Comparison of ENCODE assay signal across 22 cellular contexts in the genomic region with DNA sequence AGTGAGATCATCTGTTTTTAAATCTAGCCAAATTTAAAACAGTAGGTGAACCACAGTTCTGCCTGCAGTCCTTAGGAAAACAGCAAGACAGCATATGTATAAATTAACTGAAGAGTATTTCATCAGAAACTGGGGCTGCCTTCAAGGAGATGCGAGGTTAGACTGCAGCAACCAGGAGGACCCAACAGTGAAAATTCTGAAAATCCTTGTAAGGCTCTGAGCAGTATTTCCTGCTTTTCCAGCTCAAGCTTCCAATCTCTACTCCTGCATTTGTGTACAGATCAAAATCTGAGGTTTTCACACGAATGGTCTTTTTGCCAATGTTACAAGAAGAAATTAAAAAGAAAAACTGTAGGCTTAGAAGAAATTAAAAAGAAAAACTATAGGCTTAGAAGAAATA. TPM values are rescaled to one million over a fixed set of nuclear protein-coding genes. Genes with fewer than 3 reads are reported as not detected.
DNase-seq lines count a peak whose midpoint lies in the region; ATAC-seq, FAIRE-seq and TF ChIP-seq lines count a peak whose summit lies in the region.
"Had no signal": no experiment of that assay in that cellular context is flagged by ENCODE, and none has a peak within 500 bp of the region (broad histone marks: within the 10 kb centered on the region; RNA-seq: fewer than 3 reads in every experiment).

No MANE protein-coding gene starts in this region.

- RAD21 ChIA-PET in HCT116 (lab: Charles Lee; ENCODE audit: low non-redundant PET in 1 of 2, low total read pairs in 2 of 2, uncharacterized antibody in 2 of 2, unreplicated experiment in 2 of 2), result no interaction called here

- no peak overlapping the region for H3K27ac ChIP-seq in HCT116 (ENCODE audit: low read depth, low read length)
- H3K27ac ChIP-seq in PC-3 (ENCODE audit: low read length), result no peak overlapping the region
- no peak overlapping the region for H3K27ac ChIP-seq in gastrocnemius medialis
- H3K27ac ChIP-seq: BLaER1 treated with 17β-estradiol and CSF1 and Interleukin-3, amounts not matched to agents 10 nM and 100 nM had no signal

- no peak for TF ChIP-seq RAD21 in HCT116 (IDR thresholded peaks at IDR 0.05; ENCODE audit: low read depth)

- H4K20me1 ChIP-seq in HCT116 (ENCODE audit: insufficient read depth) (no peaks in the 10 kb centered on the region), PC-3 (ENCODE audit: low read length) (no peaks in the 10 kb centered on the region)
- H4K20me1 ChIP-seq: BLaER1 treated with 17β-estradiol and CSF1 and Interleukin-3, amounts not matched to agents 10 nM and 100 nM had no signal

- H3K4me2 ChIP-seq in HCT116 (ENCODE audit: low read length) (no peak overlapping the region), PC-3 (ENCODE audit: low read length) (no peak overlapping the region)
- H3K4me2 ChIP-seq: BLaER1 treated with 17β-estradiol and CSF1 and Interleukin-3, amounts not matched to agents 10 nM and 100 nM had no signal

- TF ChIP-seq CTCF in HCT116 (IDR thresholded peaks at IDR 0.05 in 2 of 3, conservative IDR thresholded peaks at IDR 0.05 in 1 of 3; ENCODE audit: borderline replicate concordance in 1 of 3, insufficient read depth in 1 of 3, low read depth in 2 of 3, low read length in 2 of 3) (no peak), PC-3 (conservative IDR thresholded peaks at IDR 0.05; ENCODE audit: low read depth, low read length) (no peak), gastrocnemius medialis (IDR thresholded peaks at IDR 0.05 in 4 of 5, conservative IDR thresholded peaks at IDR 0.05 in 1 of 5) (no peak)

- H3K79me2 ChIP-seq in HCT116 (ENCODE audit: insufficient read depth, low read length) (no peaks in the 10 kb centered on the region), PC-3 (ENCODE audit: low read length) (no peaks in the 10 kb centered on the region)

- ATAC-seq in HCT116 (no peak), PC-3 (no peak), gastrocnemius medialis (no peak)
- ATAC-seq: HepG2, Panc1 had no signal

- FAIRE-seq in HTR-8/SVneo (lab: Jason Lieb, UNC), result no peak
- FAIRE-seq: HepG2 had no signal

- peak; percentile 36 for DNase-seq in DMS53 treated with DMSO at 0.1 percent for 48 hours (lab: John Stamatoyannopoulos, UW; ENCODE audit: unreplicated experiment)
- no peak for DNase-seq in HCT116 (ENCODE audit: low read depth, low spot score)
- DNase-seq in PC-3, result peak; percentile 8
- DNase-seq in HAP-1 (ENCODE audit: low spot score in 2 of 2), result no peak
- no peak for DNase-seq in HTR-8/SVneo (ENCODE audit: insufficient read length, low spot score)
- DNase-seq in gastrocnemius medialis, result no peak
- DNase-seq in NCI-H1105 (lab: John Stamatoyannopoulos, UW), result no peak
- DNase-seq: CD8-positive, alpha-beta memory T cell; DMS79; HCEC 1CT; KBM-7; NCI-H1417 treated with DMSO at 0.1 percent for 48 hours; NCI-H187 treated with DMSO at 0.1 percent for 48 hours; NCI-H2171 treated with DMSO at 0.1 percent for 48 hours; NCI-H446 treated with DMSO at 0.1 percent for 48 hours; NCI-H774; SW 1271; T-helper 2 cell had no signal

- H3K9me3 ChIP-seq in HCT116 (ENCODE audit: control insufficient read depth in 1 of 2, insufficient read depth in 1 of 2, low read depth in 1 of 2, low read length in 2 of 2) (no peaks in the 10 kb centered on the region), PC-3 (ENCODE audit: low read length) (no peaks in the 10 kb centered on the region), endocrine pancreas (ENCODE audit: control insufficient read depth, low read length) (no peaks in the 10 kb centered on the region), HAP-1 (no peaks in the 10 kb centered on the region), gastrocnemius medialis (no peaks in the 10 kb centered on the region)
- H3K9me3 ChIP-seq: BLaER1 treated with 17β-estradiol and CSF1 and Interleukin-3, amounts not matched to agents 10 nM and 100 nM had no signal

- H3F3A ChIP-seq in PC-3 (ENCODE audit: low read length, unreplicated experiment), result no peaks in the 10 kb centered on the region

- H3K4me3 ChIP-seq in HCT116 (replicated peaks in 1 of 2; ENCODE audit: low read depth in 1 of 2, low read length in 2 of 2) (no peak overlapping the region), PC-3 (ENCODE audit: low read length) (no peak overlapping the region), endocrine pancreas (ENCODE audit: control insufficient read depth, insufficient read depth, low read length) (peak overlapping the region; percentile 16), HAP-1 (no peak overlapping the region), gastrocnemius medialis (no peak overlapping the region)
- H3K4me3 ChIP-seq: BLaER1 treated with 17β-estradiol and CSF1 and Interleukin-3, amounts not matched to agents 10 nM and 100 nM had no signal

- no peaks in the 10 kb centered on the region for H3K9me2 ChIP-seq in HCT116 (ENCODE audit: insufficient read depth)
- no peaks in the 10 kb centered on the region for H3K9me2 ChIP-seq in PC-3 (replicated peaks; ENCODE audit: low read length)

- H3K9ac ChIP-seq in HCT116 (ENCODE audit: low read length), result no peak overlapping the region
- H3K9ac ChIP-seq in PC-3 (ENCODE audit: low read length), result no peak overlapping the region
- H3K9ac ChIP-seq in endocrine pancreas (ENCODE audit: control insufficient read depth, insufficient read depth, low read length), result no peak overlapping the region
- H3K9ac ChIP-seq: BLaER1 treated with 17β-estradiol and CSF1 and Interleukin-3, amounts not matched to agents 10 nM and 100 nM had no signal

- POLR2A ChIA-PET in HCT116 (lab: Charles Lee), result no interaction called here
- POLR2A ChIA-PET in PC-3 (lab: Charles Lee; ENCODE audit: unreplicated experiment), result no interaction called here

- in situ Hi-C loops in HAP-1 (cut with MboI; ENCODE audit: low sequenced_read_pairs), result no loop called here
- in situ Hi-C loops in gastrocnemius medialis (cut with MboI; ENCODE audit: low sequenced_read_pairs in 4 of 4), result no loop called here

- CTCF ChIA-PET in HCT116 (lab: Charles Lee), result no interaction called here
- CTCF ChIA-PET in PC-3 (lab: Charles Lee), result no interaction called here

- H3K27me3 ChIP-seq in HCT116 (ENCODE audit: insufficient read depth, low read length) (no peaks in the 10 kb centered on the region), PC-3 (ENCODE audit: low read length) (no peaks in the 10 kb centered on the region), endocrine pancreas (ENCODE audit: control insufficient read depth, insufficient read depth, low read length) (no peaks in the 10 kb centered on the region), HAP-1 (ENCODE audit: low read depth) (no peaks in the 10 kb centered on the region), gastrocnemius medialis (no peaks in the 10 kb centered on the region)
- H3K27me3 ChIP-seq: BLaER1 treated with 17β-estradiol and CSF1 and Interleukin-3, amounts not matched to agents 10 nM and 100 nM had no signal

- BruUV-seq in HCT116 (replicated peaks; lab: Mats Ljungman, UMichigan) (no TSS peak), PC-3 (replicated peaks; lab: Mats Ljungman, UMichigan) (no TSS peak)

- H3K36me3 ChIP-seq in HCT116 (ENCODE audit: control insufficient read depth in 1 of 2, insufficient read depth in 2 of 2, low read length in 2 of 2) (no peaks in the 10 kb centered on the region), PC-3 (ENCODE audit: low read depth, low read length) (no peaks in the 10 kb centered on the region), endocrine pancreas (ENCODE audit: control insufficient read depth, insufficient read depth, low read length) (no peaks in the 10 kb centered on the region), HAP-1 (replicated peaks) (no peaks in the 10 kb centered on the region), gastrocnemius medialis (no peaks in the 10 kb centered on the region)
- H3K36me3 ChIP-seq: BLaER1 treated with 17β-estradiol and CSF1 and Interleukin-3, amounts not matched to agents 10 nM and 100 nM had no signal

- TF ChIP-seq POLR2A in HCT116 (IDR thresholded peaks at IDR 0.05; ENCODE audit: borderline replicate concordance, extremely low read depth, insufficient read depth, insufficient read length) (no peak), gastrocnemius medialis (IDR thresholded peaks at IDR 0.05) (no peak)

- H3K4me1 ChIP-seq in HCT116 (ENCODE audit: control insufficient read depth in 1 of 2, insufficient read depth in 2 of 2, low read length in 2 of 2) (peaks cover 6 to 9% of the 10 kb centered on the region in 2 experiments; a peak in 3 of 4 replicates), PC-3 (ENCODE audit: insufficient read depth, low read length) (no peaks in the 10 kb centered on the region), endocrine pancreas (ENCODE audit: control insufficient read depth, insufficient read depth, low read length) (peaks cover 29% of the 10 kb centered on the region), HAP-1 (no peaks in the 10 kb centered on the region), gastrocnemius medialis (no peaks in the 10 kb centered on the region)

- H2AFZ ChIP-seq in HCT116 (ENCODE audit: low read depth, low read length, poor library complexity, severe bottlenecking) (peak overlapping the region; percentile 59), PC-3 (ENCODE audit: low read length) (no peak overlapping the region)

- intact Hi-C loops in HCT116 (cut with micrococcal nuclease), result no loop called here
- intact Hi-C loops in PC-3 (cut with micrococcal nuclease), result no loop called here
- intact Hi-C loops in gastrocnemius medialis (cut with DNase I; ENCODE audit: low total_unique reads), result no loop called here

TF ChIP-seq in HCT116, 20 proteins besides CTCF, POLR2A, EP300 and RAD21 (continues in another document):
- TF ChIP-seq ZNF274 (IDR thresholded peaks at IDR 0.05; ENCODE audit: low read depth, low read length), result no peak
- TF ChIP-seq EZH2phosphoT487 (IDR thresholded peaks at IDR 0.05; ENCODE audit: borderline replicate concordance), result no peak
- TF ChIP-seq SIN3A (IDR thresholded peaks at IDR 0.05; ENCODE audit: low read depth), result no peak

RNA-seq across cellular contexts. Expression of a gene that starts 43.7 kb away (rescaled TPM):
- total RNA-seq in HCT116 (2021; ENCODE audit: unreplicated experiment) (0.66 TPM), PC-3 (2014; rRNA removed) (0.92 and 0.98 TPM in 2 replicates), gastrocnemius medialis (under 1 TPM in 1 of 4 donors, not detected in 3; 0.07 TPM)
- polyA plus RNA-seq in HCT116 (2012), result 0.17 and 0.48 TPM in 2 replicates
- total RNA-seq: CD8-positive, alpha-beta memory T cell; HepG2 had no signal
- polyA plus RNA-seq: HepG2 had no signal

Comparison
In these comparisons a context has a peak if more than half of its experiments do, and no peak if none do; other contexts are left out.
1. DNase-seq: peak in DMS53 treated with DMSO at 0.1 percent for 48 hours (single experiment) and PC-3 (single experiment); none in HCT116 (single experiment), HAP-1 (0 of 2), HTR-8/SVneo (single experiment), gastrocnemius medialis (0 of 2) and NCI-H1105 (single experiment).